In genomic region chr3:4528802-4529201, GRCh38 we compare ENCODE assay signal across 19 cellular contexts. TPM values are rescaled to one million over a fixed set of nuclear protein-coding genes. Genes with fewer than 3 reads are reported as not detected.
A peak's percentile ranks its signal among the peaks of the same experiment; 100 is the strongest.
DNase-seq lines count a peak whose midpoint lies in the region; ATAC-seq and TF ChIP-seq lines count a peak whose summit lies in the region.
"Had no signal": no experiment of that assay in that cellular context is flagged by ENCODE, and none has a peak within 500 bp of the region (broad histone marks: within the 10 kb centered on the region; RNA-seq: fewer than 3 reads in every experiment).

No MANE protein-coding gene starts in this region.

- H3K9me2 ChIP-seq in GM23248 (ENCODE audit: insufficient read depth), result no peaks in the 10 kb centered on the region

- DNase-seq in Right ventricle myocardium superior (peak; percentile 55), right atrium auricular region (ENCODE audit: low spot score) (no peak), coronary artery (ENCODE audit: low spot score) (no peak), left ventricle myocardium superior (peak; percentile 59), tibial artery (no peak), inferior parietal cortex (ENCODE audit: extremely low spot score) (no peak), GM23248 (no peak)
- DNase-seq: Caco-2, DMS53, MG63, NCI-H1417 treated with DMSO at 0.1 percent for 48 hours, NCI-H2029, NCI-H510A treated with DMSO at 0.1 percent for 48 hours, SJCRH30 had no signal

- H3K4me3 ChIP-seq in right atrium auricular region (no peak overlapping the region), coronary artery (peak overlapping the region; percentile 11), tibial artery (no peak overlapping the region), GM23248 (no peak overlapping the region)
- H3K4me3 ChIP-seq: A549, GM12878, HAP-1, MG63, SJCRH30 had no signal

- H4K20me1 ChIP-seq in GM23248 (ENCODE audit: insufficient read depth), result no peaks in the 10 kb centered on the region

- ATAC-seq in Right ventricle myocardium superior (ENCODE audit: poor library complexity), result peak; percentile 65
- peak; percentile 61 for ATAC-seq in left ventricle myocardium superior
- no peak for ATAC-seq in HG02852 (IDR thresholded peaks at IDR 0.05; ENCODE audit: unreplicated experiment)
- ATAC-seq: A549, GM12878 had no signal

- in situ Hi-C loops in GM23248 (cut with MboI), result no loop called here

- WGBS in GM23248 (ENCODE audit: low coverage in 1 of 2, low lambda C conversion rate in 2 of 2, missing lambda C conversion rate in 2 of 2), 2 experiments, result 42 to 44% methylated on average over 2 of the region's 2 CpGs

- intact Hi-C loops in Right ventricle myocardium superior (cut with DNase I), result no loop called here
- intact Hi-C loops in left ventricle myocardium superior (cut with micrococcal nuclease), result no loop called here
- intact Hi-C loops in tibial artery (cut with DNase I; ENCODE audit: low total_unique reads), result no loop called here

- no peak overlapping the region for H2AFZ ChIP-seq in GM23248

- no peak overlapping the region for H3K4me2 ChIP-seq in GM23248 (ENCODE audit: unreplicated experiment)
- H3K4me2 ChIP-seq: A549, KMS-11 had no signal

- no peak overlapping the region for H3K9ac ChIP-seq in GM23248
- H3K9ac ChIP-seq: KMS-11 had no signal

- no peaks in the 10 kb centered on the region for H3K27me3 ChIP-seq in right atrium auricular region
- H3K27me3 ChIP-seq in tibial artery, result no peaks in the 10 kb centered on the region
- H3K27me3 ChIP-seq in GM23248 (replicated peaks; ENCODE audit: insufficient read depth), result no peaks in the 10 kb centered on the region
- H3K27me3 ChIP-seq: MG63, SJCRH30 had no signal

- H3K9me3 ChIP-seq in right atrium auricular region (no peaks in the 10 kb centered on the region), tibial artery (no peaks in the 10 kb centered on the region), GM23248 (ENCODE audit: low read depth) (no peaks in the 10 kb centered on the region)
- H3K9me3 ChIP-seq: A549, Caco-2, HAP-1, MG63, SJCRH30 had no signal

- H3K27ac ChIP-seq in right atrium auricular region (no peak overlapping the region), coronary artery (peak overlapping the region; percentile 25 to 29), tibial artery (peak overlapping the region; percentile 5 to 48), GM23248 (no peak overlapping the region)
- H3K27ac ChIP-seq: A549, KMS-11, SJCRH30 had no signal

- no peaks in the 10 kb centered on the region for H3K36me3 ChIP-seq in right atrium auricular region
- no peaks in the 10 kb centered on the region for H3K36me3 ChIP-seq in tibial artery
- H3K36me3 ChIP-seq in GM23248 (ENCODE audit: low read depth), result no peaks in the 10 kb centered on the region
- H3K36me3 ChIP-seq: HAP-1, MG63, SJCRH30 had no signal

- peaks cover 0 to 53% of the 10 kb centered on the region in 2 donors for H3K4me1 ChIP-seq in right atrium auricular region
- H3K4me1 ChIP-seq in tibial artery, result peaks cover 0 to 92% (median 47%) of the 10 kb centered on the region in 4 donors
- no peaks in the 10 kb centered on the region for H3K4me1 ChIP-seq in GM23248 (ENCODE audit: insufficient read depth)
- H3K4me1 ChIP-seq: A549, HAP-1 had no signal

- no peak for TF ChIP-seq CTCF in right atrium auricular region (IDR thresholded peaks at IDR 0.05)
- no peak for TF ChIP-seq CTCF in coronary artery (IDR thresholded peaks at IDR 0.05)
- TF ChIP-seq CTCF in tibial artery (IDR thresholded peaks at IDR 0.05), result no peak

- no peaks in the 10 kb centered on the region for H3K79me2 ChIP-seq in GM23248 (ENCODE audit: insufficient read depth)

- H3F3A ChIP-seq in GM23248 (ENCODE audit: insufficient read depth), result no peaks in the 10 kb centered on the region

RNA-seq across cellular contexts. Expression of gene ITPR1, which starts 35.7 kb away (rescaled TPM):
- 17.1 TPM for total RNA-seq in Right ventricle myocardium superior
- 10 to 100 TPM; 36.7 to 42.5 TPM for total RNA-seq in right atrium auricular region
- total RNA-seq in left ventricle myocardium superior, result 16.6 TPM
- 2.5 and 6.8 TPM in 2 replicates for total RNA-seq in GM23248 (2014; rRNA removed; shearing (Covaris generic))
- 1.4 and 2.1 TPM in 2 replicates for polyA plus RNA-seq in GM23248 (2016; fragmentation: Nextera tagmentation; extraction: Ambion mirVana)

Comparison
In these comparisons a context has a peak if more than half of its experiments do, and no peak if none do; other contexts are left out.
1. DNase-seq: peak in Right ventricle myocardium superior (single experiment) and left ventricle myocardium superior (single experiment); none in right atrium auricular region (single experiment), coronary artery (single experiment), tibial artery (0 of 2), inferior parietal cortex (single experiment) and GM23248 (single experiment).
2. H3K27ac ChIP-seq: peak in coronary artery (2 of 2) and tibial artery (2 of 2); none in right atrium auricular region (0 of 2) and GM23248 (single experiment).